16 cellular contexts compared by ENCODE assay signal in genomic region chr20:50852085-50852484, GRCh38.
"Had no signal": no experiment of that assay in that cellular context is flagged by ENCODE, and none has a peak within 500 bp of the region (broad histone marks: within the 10 kb centered on the region; RNA-seq: fewer than 3 reads in every experiment).

No MANE protein-coding gene starts in this region.

- H3K27me3 ChIP-seq: gastroesophageal sphincter, pancreas, thyroid gland, uterus had no signal

- H3K27ac ChIP-seq: gastroesophageal sphincter, pancreas, thyroid gland, uterus, VCaP had no signal

- H3K4me3 ChIP-seq: gastroesophageal sphincter, pancreas, thyroid gland, uterus had no signal

- H3K27ac Mint-ChIP-seq: activated CD4-positive, alpha-beta T cell treated with anti-CD3 and anti-CD28 coated beads for 36 hours had no signal

- H3K4me3 Mint-ChIP-seq: activated CD4-positive, alpha-beta T cell treated with anti-CD3 and anti-CD28 coated beads for 36 hours; neural crest cell had no signal

- H3K9me3 Mint-ChIP-seq: neural crest cell had no signal

- H3K4me1 Mint-ChIP-seq: activated CD4-positive, alpha-beta T cell treated with anti-CD3 and anti-CD28 coated beads for 36 hours had no signal

- DNase-seq: activated CD4-positive, alpha-beta T cell treated with anti-CD3 and anti-CD28 coated beads for 36 hours; activated effector memory CD4-positive, alpha-beta T cell treated with Interleukin-2 at 50 U/mL for 16 hours; caudate nucleus; cortex of kidney; effector CD8-positive, alpha-beta T cell; kidney; left ventricle myocardium superior; mesenchymal stem cell; pancreas; stimulated activated CD4-positive, alpha-beta T cell treated with anti-CD3 and anti-CD28 coated beads, Interleukin-2, amount 100 ng/mL, for 48 hours; T-helper 9 cell; thyroid gland; uterus had no signal

- H3K36me3 ChIP-seq: gastroesophageal sphincter, pancreas, thyroid gland, uterus had no signal

- H3K27me3 Mint-ChIP-seq: activated CD4-positive, alpha-beta T cell treated with anti-CD3 and anti-CD28 coated beads for 36 hours had no signal

- ATAC-seq: activated CD4-positive, alpha-beta T cell treated with anti-CD3 and anti-CD28 coated beads for 36 hours; gastroesophageal sphincter; left ventricle myocardium superior; pancreas had no signal

- H3K9me3 ChIP-seq: gastroesophageal sphincter, pancreas, thyroid gland, uterus had no signal

- H3K4me1 ChIP-seq: uterus had no signal
